ENCODE assay signal across 16 cellular contexts in the genomic region with DNA sequence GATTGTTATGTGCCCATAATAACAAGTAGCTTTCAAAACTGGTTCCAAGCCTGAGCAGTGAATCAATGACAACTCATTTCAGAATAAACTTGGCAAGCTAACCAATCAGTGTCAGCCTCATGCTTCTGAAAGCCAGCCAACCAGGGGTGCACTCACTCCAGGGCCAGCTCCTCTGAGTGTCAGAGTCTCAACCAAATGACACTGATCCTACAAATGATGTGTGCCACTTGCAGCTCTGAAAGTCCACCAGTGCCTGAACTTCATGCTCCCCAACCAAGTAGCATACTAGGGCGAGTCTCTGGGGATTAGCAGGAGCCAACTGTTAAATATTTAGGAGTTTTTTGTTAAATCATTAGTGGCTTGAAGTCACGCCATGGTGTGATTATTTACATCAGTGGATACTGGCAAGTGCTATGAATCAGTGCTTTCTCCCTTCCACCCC. TPM values are rescaled to one million over a fixed set of nuclear protein-coding genes. Genes with fewer than 3 reads are reported as not detected.
A peak's percentile ranks its signal among the peaks of the same experiment; 100 is the strongest.
DNase-seq lines count a peak whose midpoint lies in the region; ATAC-seq and TF ChIP-seq lines count a peak whose summit lies in the region.
"Had no signal": no experiment of that assay in that cellular context is flagged by ENCODE, and none has a peak within 500 bp of the region (broad histone marks: within the 10 kb centered on the region; RNA-seq: fewer than 3 reads in every experiment).

No MANE protein-coding gene starts in this region.

- H3K27me3 ChIP-seq in adipocyte (replicated peaks; ENCODE audit: control insufficient read depth, insufficient read depth, low read length) (no peaks in the 10 kb centered on the region), foreskin keratinocyte (peaks cover 35% of the 10 kb centered on the region)
- H3K27me3 ChIP-seq: tibial nerve had no signal

- CTCF ChIA-PET in activated CD8-positive, alpha-beta memory T cell treated with anti-CD3 and anti-CD28 coated beads, Interleukin-2, amount 10 ng/mL, durations not matched to agents 7 days and 5 days (lab: Charles Lee), result interaction anchor here (0.8 to 1.0 kb wide), 2 partner anchors 22 to 412 kb away, joined by 3 read pairs; no protein-coding TSS in a partner anchor

- TF ChIP-seq CTCF in foreskin keratinocyte (conservative IDR thresholded peaks at IDR 0.05), result no peak

- H3K4me3 ChIP-seq in adipocyte (ENCODE audit: low read length) (no peak overlapping the region), skeletal muscle cell (ENCODE audit: low read depth, low read length) (no peak overlapping the region)
- H3K4me3 ChIP-seq: dorsolateral prefrontal cortex, tibial nerve had no signal

- ATAC-seq in foreskin keratinocyte (peak; percentile 53), HG02938 (IDR thresholded peaks at IDR 0.05; ENCODE audit: unreplicated experiment) (no peak), HG02588 (IDR thresholded peaks at IDR 0.05; ENCODE audit: unreplicated experiment) (no peak)
- no peak for ATAC-seq in activated CD8-positive, alpha-beta memory T cell treated with anti-CD3 and anti-CD28 coated beads, Interleukin-2, amount 10 ng/mL, durations not matched to agents 7 days and 5 days
- ATAC-seq: natural killer cell had no signal

- no peaks in the 10 kb centered on the region for H3K9me3 Mint-ChIP-seq in activated CD8-positive, alpha-beta memory T cell treated with anti-CD3 and anti-CD28 coated beads, Interleukin-2, amount 10 ng/mL, durations not matched to agents 7 days and 5 days (ENCODE audit: low read depth)
- H3K9me3 Mint-ChIP-seq: natural killer cell had no signal

- no peak overlapping the region for H3K4me3 Mint-ChIP-seq in activated CD8-positive, alpha-beta memory T cell treated with anti-CD3 and anti-CD28 coated beads, Interleukin-2, amount 10 ng/mL, durations not matched to agents 7 days and 5 days
- H3K4me3 Mint-ChIP-seq: natural killer cell had no signal

- peaks cover 20% of the 10 kb centered on the region for H3K27me3 Mint-ChIP-seq in activated CD8-positive, alpha-beta memory T cell treated with anti-CD3 and anti-CD28 coated beads, Interleukin-2, amount 10 ng/mL, durations not matched to agents 7 days and 5 days

- H3K9me3 ChIP-seq in adipocyte (ENCODE audit: control insufficient read depth, low read length), result no peaks in the 10 kb centered on the region
- H3K9me3 ChIP-seq: tibial nerve had no signal

- no peak overlapping the region for H3K9ac ChIP-seq in adipocyte (ENCODE audit: low read length)

- DNase-seq in DMS 273 (lab: John Stamatoyannopoulos, UW; ENCODE audit: unreplicated experiment) (peak; percentile 14), DMS 273 treated with DMSO at 0.1 percent for 48 hours (lab: John Stamatoyannopoulos, UW) (no peak), adipocyte (ENCODE audit: low read depth) (peak; percentile 29), foreskin keratinocyte (peak; percentile 16 to 56), skeletal muscle cell (ENCODE audit: low read depth) (peak; percentile 77)
- DNase-seq in activated CD8-positive, alpha-beta memory T cell treated with anti-CD3 and anti-CD28 coated beads, Interleukin-2, amount 10 ng/mL, durations not matched to agents 7 days and 5 days, result no peak
- DNase-seq: kidney glomerular epithelial cell, natural killer cell, NCI-H1930 had no signal

- H3K27ac ChIP-seq in foreskin keratinocyte, result no peak overlapping the region
- H3K27ac ChIP-seq: 22Rv1 had no signal

- no peak overlapping the region for H3K27ac Mint-ChIP-seq in activated CD8-positive, alpha-beta memory T cell treated with anti-CD3 and anti-CD28 coated beads, Interleukin-2, amount 10 ng/mL, durations not matched to agents 7 days and 5 days
- H3K27ac Mint-ChIP-seq: natural killer cell had no signal

- H3K36me3 ChIP-seq in adipocyte (ENCODE audit: control insufficient read depth, insufficient read depth, low read length, severe bottlenecking), result no peaks in the 10 kb centered on the region
- H3K36me3 ChIP-seq: tibial nerve had no signal

- H3K4me1 Mint-ChIP-seq in activated CD8-positive, alpha-beta memory T cell treated with anti-CD3 and anti-CD28 coated beads, Interleukin-2, amount 10 ng/mL, durations not matched to agents 7 days and 5 days, result no peaks in the 10 kb centered on the region
- H3K4me1 Mint-ChIP-seq: natural killer cell had no signal

- no peaks in the 10 kb centered on the region for H3K36me3 Mint-ChIP-seq in activated CD8-positive, alpha-beta memory T cell treated with anti-CD3 and anti-CD28 coated beads, Interleukin-2, amount 10 ng/mL, durations not matched to agents 7 days and 5 days
- H3K36me3 Mint-ChIP-seq: natural killer cell had no signal

- H3K4me1 ChIP-seq in adipocyte (ENCODE audit: control insufficient read depth, insufficient read depth, low read length), result peaks cover 35% of the 10 kb centered on the region
- no peaks in the 10 kb centered on the region for H3K4me1 ChIP-seq in foreskin keratinocyte

RNA-seq across cellular contexts. Expression of a gene that starts 4.5 kb away (rescaled TPM):
- not detected in 2 replicates for total RNA-seq in foreskin keratinocyte
- polyA plus RNA-seq in foreskin keratinocyte, result not detected in 2 replicates
- total RNA-seq in activated CD8-positive, alpha-beta memory T cell treated with anti-CD3 and anti-CD28 coated beads, Interleukin-2, amount 10 ng/mL, durations not matched to agents 7 days and 5 days, result not detected
- total RNA-seq: glomerular endothelial cell, LHCN-M2, natural killer cell had no signal

Comparison
In these comparisons a context has a peak if more than half of its experiments do, and no peak if none do; other contexts are left out.
1. DNase-seq: peak in DMS 273 (single experiment), adipocyte (single experiment), foreskin keratinocyte (2 of 2) and skeletal muscle cell (single experiment); none in DMS 273 treated with DMSO at 0.1 percent for 48 hours (single experiment) and activated CD8-positive, alpha-beta memory T cell treated with anti-CD3 and anti-CD28 coated beads, Interleukin-2, amount 10 ng/mL, durations not matched to agents 7 days and 5 days (single experiment).